Comparison of ENCODE assay signal across 9 cellular contexts in genomic region chr18:67359868-67360838, GRCh38.
DNase-seq lines count a peak whose midpoint lies in the region; ATAC-seq and TF ChIP-seq lines count a peak whose summit lies in the region.
"Had no signal": no experiment of that assay in that cellular context is flagged by ENCODE, and none has a peak within 500 bp of the region (broad histone marks: within the 10 kb centered on the region; RNA-seq: fewer than 3 reads in every experiment).

No MANE protein-coding gene starts in this region.

- no peaks in the 10 kb centered on the region for H4K20me1 ChIP-seq in SK-N-SH (ENCODE audit: insufficient read depth)

- H3K9me2 ChIP-seq in SK-N-SH, result no peaks in the 10 kb centered on the region

- no peak for TF ChIP-seq CTCF in SK-N-SH (IDR thresholded peaks at IDR 0.05)

- peaks cover 20% of the 10 kb centered on the region for H3F3A ChIP-seq in SK-N-SH (replicated peaks; ENCODE audit: insufficient read depth)

- DNase-seq in activated naive CD4-positive, alpha-beta T cell treated with Interleukin-2 at 50 U/mL for 16 hours, result peak; percentile 41
- no peak for DNase-seq in activated naive CD4-positive, alpha-beta T cell (lab: John Stamatoyannopoulos, UW)
- DNase-seq in SK-N-SH, result peak; percentile 20
- peak; percentile 82 for DNase-seq in pulmonary artery endothelial cell (ENCODE audit: low read depth, low spot score)
- DNase-seq in iPS-NIHi7 (ENCODE audit: extremely low spot score), result no peak
- no peak for DNase-seq in SKM-1 (lab: John Stamatoyannopoulos, UW; ENCODE audit: unreplicated experiment)

- peak overlapping the region; percentile 77 for H2AFZ ChIP-seq in SK-N-SH (ENCODE audit: low read depth)

- peak overlapping the region; percentile 33 to 53; a peak in 3 of 4 replicates for H3K4me3 ChIP-seq in SK-N-SH (ENCODE audit: low read depth in 2 of 2, low read length in 1 of 2)
- H3K4me3 ChIP-seq: cardiac muscle cell had no signal

- no peaks in the 10 kb centered on the region for H3K27me3 ChIP-seq in SK-N-SH (ENCODE audit: insufficient read depth)
- H3K27me3 ChIP-seq: cardiac muscle cell had no signal

- CTCF ChIA-PET in SK-N-SH (lab: Yijun Ruan, JAX), result interaction anchor here (0.6 kb wide), 1 partner anchor 1338 kb away, joined by 3 read pairs; no protein-coding TSS in a partner anchor

- no peaks in the 10 kb centered on the region for H3K9me3 ChIP-seq in SK-N-SH

- peaks cover 2 to 11% of the 10 kb centered on the region in 2 experiments; a peak in 3 of 4 replicates for H3K4me1 ChIP-seq in SK-N-SH (ENCODE audit: control insufficient read depth in 1 of 2, insufficient read depth in 2 of 2, low read depth in 1 of 2, low read length in 1 of 2)

- POLR2A ChIA-PET in SK-N-SH (lab: Yijun Ruan, JAX), result no interaction called here

- no peak for TF ChIP-seq RAD21 in SK-N-SH (IDR thresholded peaks at IDR 0.05; ENCODE audit: low read length)

- peak; percentile 83 for ATAC-seq in HG03045 (IDR thresholded peaks at IDR 0.05; ENCODE audit: unreplicated experiment)
- ATAC-seq in esophagus mucosa, result peak; percentile 96

- 7% methylated on average over 8 of the region's 8 CpGs for WGBS in SK-N-SH (ENCODE audit: low lambda C conversion rate)

- peak overlapping the region; percentile 56; the same call in 1 of the 2 replicates for H3K9ac ChIP-seq in SK-N-SH

- H3K79me2 ChIP-seq in SK-N-SH (ENCODE audit: insufficient read depth), result no peaks in the 10 kb centered on the region

- peak overlapping the region; percentile 87 to 88 for H3K27ac ChIP-seq in SK-N-SH (ENCODE audit: low read depth in 2 of 2, low read length in 1 of 2)
- H3K27ac ChIP-seq: cardiac muscle cell had no signal

- no peaks in the 10 kb centered on the region for H3K36me3 ChIP-seq in SK-N-SH (replicated peaks in 1 of 2; ENCODE audit: control insufficient read depth in 1 of 2, insufficient read depth in 2 of 2, low read length in 1 of 2)
- H3K36me3 ChIP-seq: cardiac muscle cell had no signal

- TF ChIP-seq EP300 in SK-N-SH (IDR thresholded peaks at IDR 0.05; ENCODE audit: borderline replicate concordance in 1 of 2, low read depth in 1 of 2, low read length in 1 of 2), result peak in 1 of 2 experiments; percentile 80; a peak in 2 of 4 replicates

- H3K4me2 ChIP-seq in SK-N-SH, result peak overlapping the region; percentile 76

TF ChIP-seq in SK-N-SH, 30 proteins besides CTCF, POLR2A, EP300 and RAD21:
- TF ChIP-seq, protein P1, sequence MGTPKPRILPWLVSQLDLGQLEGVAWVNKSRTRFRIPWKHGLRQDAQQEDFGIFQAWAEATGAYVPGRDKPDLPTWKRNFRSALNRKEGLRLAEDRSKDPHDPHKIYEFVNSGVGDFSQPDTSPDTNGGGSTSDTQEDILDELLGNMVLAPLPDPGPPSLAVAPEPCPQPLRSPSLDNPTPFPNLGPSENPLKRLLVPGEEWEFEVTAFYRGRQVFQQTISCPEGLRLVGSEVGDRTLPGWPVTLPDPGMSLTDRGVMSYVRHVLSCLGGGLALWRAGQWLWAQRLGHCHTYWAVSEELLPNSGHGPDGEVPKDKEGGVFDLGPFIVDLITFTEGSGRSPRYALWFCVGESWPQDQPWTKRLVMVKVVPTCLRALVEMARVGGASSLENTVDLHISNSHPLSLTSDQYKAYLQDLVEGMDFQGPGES (IDR thresholded peaks at IDR 0.05; ENCODE audit: low read depth, low read length), result no peak
- TF ChIP-seq FOSL2 (IDR thresholded peaks at IDR 0.05; ENCODE audit: borderline replicate concordance, low read depth) (peak; percentile 98), USF1 (IDR thresholded peaks at IDR 0.05; ENCODE audit: borderline replicate concordance, low read depth) (peak; percentile 85), TEAD4 (IDR thresholded peaks at IDR 0.05; ENCODE audit: borderline replicate concordance, insufficient read depth) (peak; percentile 54; the same call in 1 of the 2 replicates), PBX3 (IDR thresholded peaks at IDR 0.05) (peak; percentile 49; the same call in 1 of the 2 replicates), RXRA (IDR thresholded peaks at IDR 0.05; ENCODE audit: borderline replicate concordance, low read depth) (peak; percentile 70), USF2 (IDR thresholded peaks at IDR 0.05; ENCODE audit: borderline replicate concordance, low read depth, low read length) (no peak), JUND (IDR thresholded peaks at IDR 0.05) (peak; percentile 91), SMC3 (IDR thresholded peaks at IDR 0.05; ENCODE audit: low read depth, low read length) (no peak), TAF1 (IDR thresholded peaks at IDR 0.05; ENCODE audit: borderline replicate concordance, low read depth, low read length) (no peak), NFIC (IDR thresholded peaks at IDR 0.05; ENCODE audit: borderline replicate concordance) (peak; percentile 64; the same call in 1 of the 2 replicates), SIN3A (IDR thresholded peaks at IDR 0.05; ENCODE audit: borderline replicate concordance, low read depth, low read length) (no peak), EZH2phosphoT487 (IDR thresholded peaks at IDR 0.05; ENCODE audit: borderline replicate concordance, low read depth) (no peak), POLR2AphosphoS5 (IDR thresholded peaks at IDR 0.05; ENCODE audit: low read depth, low read length) (peak; percentile 42; the same call in 1 of the 2 replicates), TCF12 (IDR thresholded peaks at IDR 0.05) (peak; percentile 84)
- TF ChIP-seq, protein P2, sequence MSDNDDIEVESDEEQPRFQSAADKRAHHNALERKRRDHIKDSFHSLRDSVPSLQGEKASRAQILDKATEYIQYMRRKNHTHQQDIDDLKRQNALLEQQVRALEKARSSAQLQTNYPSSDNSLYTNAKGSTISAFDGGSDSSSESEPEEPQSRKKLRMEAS (IDR thresholded peaks at IDR 0.05; ENCODE audit: low read depth), result peak; percentile 81; the same call in 1 of the 2 replicates

Comparison
In these comparisons a context has a peak if more than half of its experiments do, and no peak if none do; other contexts are left out.
1. DNase-seq: peak in activated naive CD4-positive, alpha-beta T cell treated with Interleukin-2 at 50 U/mL for 16 hours (single experiment), SK-N-SH (single experiment) and pulmonary artery endothelial cell (single experiment); none in activated naive CD4-positive, alpha-beta T cell (0 of 4), iPS-NIHi7 (single experiment) and SKM-1 (single experiment).